Comparison of ENCODE assay signal across 8 cellular contexts in the genomic region with DNA sequence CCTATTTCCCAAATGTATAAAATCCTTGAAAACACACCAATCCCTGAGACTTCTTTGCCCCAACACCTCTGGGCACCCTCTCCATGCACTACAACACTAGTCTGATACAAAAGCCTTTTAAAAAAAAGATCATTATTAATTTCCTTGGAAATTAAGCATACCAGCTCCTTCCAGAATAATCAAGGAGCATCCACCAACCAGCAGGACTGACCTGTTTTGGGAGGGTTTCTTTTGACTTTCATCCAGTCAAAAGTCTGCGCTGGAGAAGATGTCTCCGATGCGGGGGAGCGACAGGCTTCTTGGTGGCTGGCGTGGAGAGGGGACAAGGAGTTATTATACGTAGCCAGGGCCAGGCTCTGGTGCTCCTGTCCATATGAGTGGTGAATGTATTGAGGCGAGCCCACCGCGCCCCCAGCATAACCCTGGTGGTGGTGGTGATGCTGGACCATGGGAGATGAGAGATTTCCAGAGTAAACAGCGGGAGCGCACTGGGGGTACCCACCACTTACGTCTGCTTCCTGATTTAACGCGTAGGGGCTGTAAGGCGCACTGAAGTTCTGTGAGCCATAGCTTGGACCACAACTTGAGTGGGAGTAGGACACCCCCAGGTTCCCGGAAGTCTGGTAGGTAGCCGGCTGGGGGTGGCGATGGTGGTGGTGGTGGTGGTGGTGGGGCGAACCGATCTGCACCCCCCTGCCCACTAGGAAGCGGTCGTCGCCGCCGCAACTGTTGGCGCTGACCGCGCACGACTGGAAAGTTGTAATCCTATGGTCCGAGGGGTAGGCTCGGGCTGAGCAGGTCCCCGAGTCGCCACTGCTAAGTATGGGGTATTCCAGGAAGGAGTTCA. TPM values are rescaled to one million over a fixed set of nuclear protein-coding genes. Genes with fewer than 3 reads are reported as not detected.
DNase-seq lines count a peak whose midpoint lies in the region; ATAC-seq, FAIRE-seq and TF ChIP-seq lines count a peak whose summit lies in the region.

No MANE protein-coding gene starts in this region.

- H3K4me3 Mint-ChIP-seq in CD8-positive, alpha-beta T cell, result peak overlapping the region; percentile 90
- H3K4me3 Mint-ChIP-seq in activated CD8-positive, alpha-beta T cell treated with anti-CD3 and anti-CD28 coated beads for 36 hours, result peak overlapping the region; percentile 77

- no peak for TF ChIP-seq CTCF in CD8-positive, alpha-beta T cell (IDR thresholded peaks at IDR 0.05)
- TF ChIP-seq CTCF in activated CD8-positive, alpha-beta T cell treated with anti-CD3 and anti-CD28 coated beads for 36 hours (IDR thresholded peaks at IDR 0.05), result no peak
- TF ChIP-seq CTCF in keratinocyte (optimal IDR thresholded peaks at IDR 0.05 in 1 of 3, IDR thresholded peaks at IDR 0.05 in 1 of 3, conservative IDR thresholded peaks at IDR 0.05 in 1 of 3; ENCODE audit: extremely low read depth in 1 of 3, insufficient read depth in 2 of 3, low read length in 3 of 3), result no peak
- TF ChIP-seq CTCF in tibial nerve (IDR thresholded peaks at IDR 0.05), result no peak
- no peak for TF ChIP-seq CTCF in thyroid gland (IDR thresholded peaks at IDR 0.05)

- H3K9me1 ChIP-seq in keratinocyte (ENCODE audit: control insufficient read depth, extremely low read depth, insufficient read depth, low read length), result no peaks in the 10 kb centered on the region

- peaks cover 62% of the 10 kb centered on the region for H3K79me2 ChIP-seq in keratinocyte (ENCODE audit: control insufficient read depth, insufficient read depth, low read length)

- POLR2A ChIA-PET in CD8-positive, alpha-beta T cell (lab: Charles Lee), result interaction anchor here (0.7 kb wide), 1 partner anchor 12 kb away, joined by 3 read pairs; no protein-coding TSS in a partner anchor
- POLR2A ChIA-PET in activated CD8-positive, alpha-beta T cell treated with anti-CD3 and anti-CD28 coated beads for 36 hours (lab: Charles Lee), result no interaction called here

- H4K20me1 ChIP-seq in keratinocyte (ENCODE audit: control insufficient read depth, extremely low read depth, insufficient read depth, low read length), result no peaks in the 10 kb centered on the region

- peaks cover 12% of the 10 kb centered on the region for H3K36me3 Mint-ChIP-seq in CD8-positive, alpha-beta T cell
- peaks cover under 1% of the 10 kb centered on the region for H3K36me3 Mint-ChIP-seq in activated CD8-positive, alpha-beta T cell treated with anti-CD3 and anti-CD28 coated beads for 36 hours (ENCODE audit: low read depth)

- no peak for FAIRE-seq in keratinocyte (lab: Jason Lieb, UNC)

- peak overlapping the region; percentile 97 for H3K9ac ChIP-seq in keratinocyte (ENCODE audit: control insufficient read depth, extremely low read depth, insufficient read depth, low read length)

- peaks cover 21% of the 10 kb centered on the region for H3K4me1 ChIP-seq in CD8-positive, alpha-beta T cell (ENCODE audit: insufficient read depth, low read length)
- H3K4me1 ChIP-seq in keratinocyte (ENCODE audit: control insufficient read depth, extremely low read depth, insufficient read depth, low read length) (peaks cover 20% of the 10 kb centered on the region), tibial nerve (peaks cover 0 to 56% (median 7%) of the 10 kb centered on the region in 4 donors), thyroid gland (peaks cover 11 to 18% of the 10 kb centered on the region in 2 donors)

- peak overlapping the region; percentile 70 for H3K27ac Mint-ChIP-seq in CD8-positive, alpha-beta T cell
- H3K27ac Mint-ChIP-seq in activated CD8-positive, alpha-beta T cell treated with anti-CD3 and anti-CD28 coated beads for 36 hours, result peak overlapping the region; percentile 64

- no peaks in the 10 kb centered on the region for H3K36me3 ChIP-seq in CD8-positive, alpha-beta T cell (ENCODE audit: insufficient read depth, low read length)
- H3K36me3 ChIP-seq in keratinocyte (ENCODE audit: control insufficient read depth in 2 of 2, extremely low read depth in 1 of 2, insufficient read depth in 2 of 2, low read length in 2 of 2) (peaks cover 3 to 5% of the 10 kb centered on the region in 2 experiments), tibial nerve (no peaks in the 10 kb centered on the region), thyroid gland (no peaks in the 10 kb centered on the region)

- no peaks in the 10 kb centered on the region for H3K9me3 Mint-ChIP-seq in CD8-positive, alpha-beta T cell
- H3K9me3 Mint-ChIP-seq in activated CD8-positive, alpha-beta T cell treated with anti-CD3 and anti-CD28 coated beads for 36 hours, result no peaks in the 10 kb centered on the region

- no peaks in the 10 kb centered on the region for H3K9me3 ChIP-seq in CD8-positive, alpha-beta T cell (ENCODE audit: low read length)
- H3K9me3 ChIP-seq in keratinocyte (ENCODE audit: control insufficient read depth, low read depth, low read length), result no peaks in the 10 kb centered on the region
- no peaks in the 10 kb centered on the region for H3K9me3 ChIP-seq in tibial nerve
- no peaks in the 10 kb centered on the region for H3K9me3 ChIP-seq in thyroid gland

- H3K27me3 Mint-ChIP-seq in CD8-positive, alpha-beta T cell (ENCODE audit: low read depth), result peaks cover 41% of the 10 kb centered on the region
- peaks cover 50% of the 10 kb centered on the region for H3K27me3 Mint-ChIP-seq in activated CD8-positive, alpha-beta T cell treated with anti-CD3 and anti-CD28 coated beads for 36 hours

- intact Hi-C loops in CD8-positive, alpha-beta T cell (cut with DNase I, micrococcal nuclease), result loop anchor here (5.0 to 10.0 kb wide), 6 partner anchors 57 to 893 kb away; a partner anchor contains a TSS
- intact Hi-C loops in activated CD8-positive, alpha-beta T cell treated with anti-CD3 and anti-CD28 coated beads for 36 hours (cut with micrococcal nuclease), result no loop called here
- intact Hi-C loops in thyroid gland (cut with DNase I), result no loop called here

- peak overlapping the region; percentile 88 for H2AFZ ChIP-seq in keratinocyte (ENCODE audit: control insufficient read depth, low read length)

- TF ChIP-seq POLR2A in tibial nerve (IDR thresholded peaks at IDR 0.05) (no peak), thyroid gland (IDR thresholded peaks at IDR 0.05) (no peak)

- no peak overlapping the region for H3K27ac ChIP-seq in CD8-positive, alpha-beta T cell (ENCODE audit: low read depth, low read length)
- H3K27ac ChIP-seq in keratinocyte (ENCODE audit: control insufficient read depth, insufficient read depth, low read length) (peak overlapping the region; percentile 65), tibial nerve (peak overlapping the region in 2 of 4 donors; percentile 82 to 87), thyroid gland (no peak overlapping the region)

- peak; percentile 9 for ATAC-seq in CD8-positive, alpha-beta T cell
- ATAC-seq in HG02870 (IDR thresholded peaks at IDR 0.05; ENCODE audit: unreplicated experiment), result peak; percentile 10
- ATAC-seq in activated CD8-positive, alpha-beta T cell treated with anti-CD3 and anti-CD28 coated beads for 36 hours, result peak; percentile 17

- no peak for TF ChIP-seq EP300 in tibial nerve (IDR thresholded peaks at IDR 0.05)

- CTCF ChIA-PET in CD8-positive, alpha-beta T cell (lab: Charles Lee), result interaction anchor here (1.9 kb wide), 1 partner anchor 66 kb away, joined by 5 read pairs; no protein-coding TSS in a partner anchor
- CTCF ChIA-PET in activated CD8-positive, alpha-beta T cell treated with anti-CD3 and anti-CD28 coated beads for 36 hours (lab: Charles Lee), result interaction anchor here (0.6 to 1.8 kb wide), 3 partner anchors 33 to 413 kb away, joined by 3 to 5 read pairs (median 3); no protein-coding TSS in a partner anchor

- peak in 1 of 7 experiments; percentile 23 for DNase-seq in CD8-positive, alpha-beta T cell
- peak; percentile 44 for DNase-seq in activated CD8-positive, alpha-beta T cell treated with anti-CD3 and anti-CD28 coated beads for 36 hours
- DNase-seq in keratinocyte (ENCODE audit: low read depth, low spot score), result no peak
- DNase-seq in tibial nerve (ENCODE audit: low spot score in 2 of 2), result no peak
- no peak for DNase-seq in thyroid gland
- DNase-seq in LoVo (ENCODE audit: low spot score), result no peak
- DNase-seq in AG08396 (ENCODE audit: low spot score), result no peak

- H3K4me2 ChIP-seq in keratinocyte (ENCODE audit: control insufficient read depth, extremely low read depth, insufficient read depth, low read depth, low read length), result peak overlapping the region; percentile 82

- peak overlapping the region; percentile 80 for H3K4me3 ChIP-seq in CD8-positive, alpha-beta T cell (ENCODE audit: low read depth, low read length)
- H3K4me3 ChIP-seq in keratinocyte (ENCODE audit: control insufficient read depth in 2 of 3, extremely low read depth in 1 of 3, insufficient read depth in 2 of 3, low read depth in 1 of 3, low read length in 3 of 3) (peak overlapping the region; percentile 83 to 96 (median 89)), tibial nerve (peak overlapping the region; percentile 51 to 94 (median 86)), thyroid gland (replicated peaks in 1 of 3) (peak overlapping the region in 1 of 3 donors; percentile 45)

- peaks cover 13% of the 10 kb centered on the region for H3K27me3 ChIP-seq in CD8-positive, alpha-beta T cell (ENCODE audit: insufficient read depth, low read length)
- H3K27me3 ChIP-seq in keratinocyte (ENCODE audit: control insufficient read depth, extremely low read depth, insufficient read depth, low read length) (no peaks in the 10 kb centered on the region), tibial nerve (peaks cover 0 to 73% of the 10 kb centered on the region in 2 donors), thyroid gland (peaks cover 26% of the 10 kb centered on the region)

- H3K4me1 Mint-ChIP-seq in CD8-positive, alpha-beta T cell (ENCODE audit: low read depth), result peaks cover 35% of the 10 kb centered on the region
- H3K4me1 Mint-ChIP-seq in activated CD8-positive, alpha-beta T cell treated with anti-CD3 and anti-CD28 coated beads for 36 hours (ENCODE audit: low read depth), result peaks cover 17% of the 10 kb centered on the region

- dilution Hi-C loops in keratinocyte (cut with MboI; ENCODE audit: extremely low pct_ligation_motif_present, low sequenced_read_pairs), result loop anchor here (25.0 kb wide), 1 partner anchor 233 kb away; a partner anchor contains a TSS

- 10 to 16% methylated on average over 25 to 33 of the region's 33 CpGs for WGBS in tibial nerve, 2 donors
- 8 to 14% methylated on average over 26 to 29 of the region's 33 CpGs for WGBS in thyroid gland, 2 donors

RNA-seq across cellular contexts. Expression of a gene that starts 0.5 kb away (rescaled TPM):
- total RNA-seq in CD8-positive, alpha-beta T cell, result under 1 TPM; 0.79 to 0.83 TPM
- under 1 TPM; 0.25 TPM for total RNA-seq in activated CD8-positive, alpha-beta T cell treated with anti-CD3 and anti-CD28 coated beads for 36 hours
- 5.2 to 12.5 TPM (median 11.9 TPM) in 3 replicates for polyA plus RNA-seq in keratinocyte
- polyA plus RNA-seq in keratinocyte (2011; ENCODE audit: low read depth), result 1.3 TPM
- polyA plus RNA-seq in keratinocyte (2011; cell fraction: cytosol; rRNA removed), result 11.8 and 14.4 TPM in 2 replicates
- 7.9 and 8.1 TPM in 2 replicates for polyA plus RNA-seq in keratinocyte (2011; cell fraction: nucleus; rRNA removed)
- 4.2 and 10.2 TPM in 2 replicates for polyA plus RNA-seq in keratinocyte (2012; ENCODE audit: low replicate concordance)
- polyA minus RNA-seq in keratinocyte, result 3.6 to 10.2 TPM (median 7.7 TPM) in 3 replicates
- 4.4 TPM for polyA minus RNA-seq in keratinocyte (2011; cell fraction: cytosol; rRNA and poly(A)+ RNA removed)
- polyA minus RNA-seq in keratinocyte (2011; cell fraction: nucleus; rRNA and poly(A)+ RNA removed), result 2.6 and 5.5 TPM in 2 replicates
- total RNA-seq in tibial nerve (1 to 10 TPM in 2 of 4 donors, under 1 TPM in 2; 0.44 to 2.1 (median 1.2) TPM), thyroid gland (under 1 TPM in 2 of 4 donors, not detected in 2; 0.67 to 0.78 TPM)

RNA-seq across cellular contexts. Expression of a gene that starts 7.2 kb away (rescaled TPM):
- total RNA-seq in CD8-positive, alpha-beta T cell, result not detected
- not detected for total RNA-seq in activated CD8-positive, alpha-beta T cell treated with anti-CD3 and anti-CD28 coated beads for 36 hours
- 0.22 to 1.1 TPM (median 0.71 TPM) in 3 replicates for polyA plus RNA-seq in keratinocyte
- 0.24 TPM for polyA plus RNA-seq in keratinocyte (2011; ENCODE audit: low read depth)
- 0.25 and 0.47 TPM in 2 replicates for polyA plus RNA-seq in keratinocyte (2011; cell fraction: cytosol; rRNA removed)
- polyA plus RNA-seq in keratinocyte (2011; cell fraction: nucleus; rRNA removed), result 1.1 and 1.2 TPM in 2 replicates
- 0.14 and 0.80 TPM in 2 replicates for polyA plus RNA-seq in keratinocyte (2012; ENCODE audit: low replicate concordance)
- polyA minus RNA-seq in keratinocyte, result 0.23 to 0.35 TPM in 2 of 3 replicates, not detected in the other
- polyA minus RNA-seq in keratinocyte (2011; cell fraction: cytosol; rRNA and poly(A)+ RNA removed), result not detected
- 0.54 TPM in 1 of 2 replicates, not detected in the other for polyA minus RNA-seq in keratinocyte (2011; cell fraction: nucleus; rRNA and poly(A)+ RNA removed)
- total RNA-seq in tibial nerve (1 to 10 TPM; 2.5 to 5.9 (median 5.2) TPM), thyroid gland (1 to 10 TPM in 2 of 4 donors, under 1 TPM in 2; 0.73 to 2.7 (median 1.7) TPM)

RNA-seq across cellular contexts. Expression of a gene that starts 35.3 kb away (rescaled TPM):
- total RNA-seq in CD8-positive, alpha-beta T cell, result under 1 TPM in 1 of 2 experiments, not detected in 1; 0.36 TPM
- under 1 TPM in 1 of 2 experiments, not detected in 1; 0.25 TPM for total RNA-seq in activated CD8-positive, alpha-beta T cell treated with anti-CD3 and anti-CD28 coated beads for 36 hours
- polyA plus RNA-seq in keratinocyte, result 0.40 to 1.8 TPM (median 1.5 TPM) in 3 replicates
- polyA plus RNA-seq in keratinocyte (2011; ENCODE audit: low read depth), result 0.55 TPM
- 1.3 and 1.5 TPM in 2 replicates for polyA plus RNA-seq in keratinocyte (2011; cell fraction: cytosol; rRNA removed)
- polyA plus RNA-seq in keratinocyte (2011; cell fraction: nucleus; rRNA removed), result 2.1 and 2.6 TPM in 2 replicates
- 1.2 and 1.7 TPM in 2 replicates for polyA plus RNA-seq in keratinocyte (2012; ENCODE audit: low replicate concordance)
- 0.30 to 0.99 TPM (median 0.74 TPM) in 3 replicates for polyA minus RNA-seq in keratinocyte
- not detected for polyA minus RNA-seq in keratinocyte (2011; cell fraction: cytosol; rRNA and poly(A)+ RNA removed)
- 0.54 and 0.63 TPM in 2 replicates for polyA minus RNA-seq in keratinocyte (2011; cell fraction: nucleus; rRNA and poly(A)+ RNA removed)
- total RNA-seq in tibial nerve (1 to 10 TPM; 4.4 to 6.3 (median 4.7) TPM), thyroid gland (1 to 10 TPM in 3 of 4 donors, under 1 TPM in 1; 0.56 to 2.1 (median 1.3) TPM)

RNA-seq across cellular contexts. Expression of a gene that starts 48.2 kb away (rescaled TPM):
- under 1 TPM; 0.28 to 0.81 TPM for total RNA-seq in CD8-positive, alpha-beta T cell
- not detected for total RNA-seq in activated CD8-positive, alpha-beta T cell treated with anti-CD3 and anti-CD28 coated beads for 36 hours
- 3.3 to 7.1 TPM (median 4.5 TPM) in 3 replicates for polyA plus RNA-seq in keratinocyte
- polyA plus RNA-seq in keratinocyte (2011; ENCODE audit: low read depth), result 6.8 TPM
- 3.1 and 4.3 TPM in 2 replicates for polyA plus RNA-seq in keratinocyte (2011; cell fraction: cytosol; rRNA removed)
- polyA plus RNA-seq in keratinocyte (2011; cell fraction: nucleus; rRNA removed), result 9.4 and 10.0 TPM in 2 replicates
- 3.2 and 5.0 TPM in 2 replicates for polyA plus RNA-seq in keratinocyte (2012; ENCODE audit: low replicate concordance)
- 2.3 to 4.3 TPM (median 2.7 TPM) in 3 replicates for polyA minus RNA-seq in keratinocyte
- 4.4 TPM for polyA minus RNA-seq in keratinocyte (2011; cell fraction: cytosol; rRNA and poly(A)+ RNA removed)
- 5.0 and 5.5 TPM in 2 replicates for polyA minus RNA-seq in keratinocyte (2011; cell fraction: nucleus; rRNA and poly(A)+ RNA removed)
- 10 to 100 TPM; 12.0 to 25.9 (median 16.6) TPM for total RNA-seq in tibial nerve
- total RNA-seq in thyroid gland, result 1 to 10 TPM; 2.0 to 4.4 (median 3.3) TPM

RNA-seq across cellular contexts. Expression of a gene that starts 52.3 kb away (rescaled TPM):
- total RNA-seq in CD8-positive, alpha-beta T cell, result not detected
- total RNA-seq in activated CD8-positive, alpha-beta T cell treated with anti-CD3 and anti-CD28 coated beads for 36 hours, result not detected
- polyA plus RNA-seq in keratinocyte, result 0.52 to 0.72 TPM (median 0.54 TPM) in 3 replicates
- not detected for polyA plus RNA-seq in keratinocyte (2011; ENCODE audit: low read depth)
- 0.26 and 0.68 TPM in 2 replicates for polyA plus RNA-seq in keratinocyte (2011; cell fraction: cytosol; rRNA removed)
- polyA plus RNA-seq in keratinocyte (2011; cell fraction: nucleus; rRNA removed), result 1.8 and 2.5 TPM in 2 replicates
- 0.44 and 1.4 TPM in 2 replicates for polyA plus RNA-seq in keratinocyte (2012; ENCODE audit: low replicate concordance)
- polyA minus RNA-seq in keratinocyte, result 0.59 to 2.3 TPM (median 1.1 TPM) in 3 replicates
- polyA minus RNA-seq in keratinocyte (2011; cell fraction: cytosol; rRNA and poly(A)+ RNA removed), result not detected
- polyA minus RNA-seq in keratinocyte (2011; cell fraction: nucleus; rRNA and poly(A)+ RNA removed), result 2.7 and 3.6 TPM in 2 replicates
- total RNA-seq in tibial nerve (10 to 100 TPM; 11.1 to 30.9 (median 18.7) TPM), thyroid gland (1 to 10 TPM in 2 of 4 donors, not detected in 2; 1.1 to 1.6 TPM)

Comparison
In these comparisons a context has a peak if more than half of its experiments do, and no peak if none do; other contexts are left out.
1. intact Hi-C loops: an anchor here in CD8-positive, alpha-beta T cell (5.0 to 10.0 kb wide); none called in activated CD8-positive, alpha-beta T cell treated with anti-CD3 and anti-CD28 coated beads for 36 hours and thyroid gland.